ENCODE assay signal across 21 cellular contexts in the genomic region with DNA sequence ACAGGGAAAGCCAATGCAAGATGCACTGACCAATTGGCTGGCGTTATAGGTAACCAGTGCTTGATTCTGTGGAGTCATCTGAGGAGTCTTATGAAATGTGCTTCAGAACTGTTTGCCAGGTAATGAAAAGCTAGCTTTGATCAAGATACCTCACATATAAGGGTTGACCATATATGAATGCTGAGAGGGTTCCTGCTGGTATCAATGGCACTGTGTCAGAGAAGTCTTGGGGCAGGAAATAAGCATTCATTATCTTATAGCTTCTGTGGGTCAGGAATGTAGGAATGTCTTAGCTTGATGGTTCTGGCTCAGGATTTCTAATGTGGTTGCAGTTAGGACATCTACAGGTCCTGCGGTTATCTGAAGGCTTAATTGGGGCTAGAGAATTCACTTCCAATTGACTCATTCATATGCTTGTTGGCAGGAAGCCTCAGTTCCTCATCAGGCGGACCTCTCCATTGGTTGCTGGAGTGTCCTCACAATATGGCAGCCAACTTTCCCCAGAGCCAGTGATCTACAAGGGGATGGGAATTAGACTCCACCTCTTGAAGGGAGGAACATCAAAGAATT. TPM values are rescaled to one million over a fixed set of nuclear protein-coding genes. Genes with fewer than 3 reads are reported as not detected.
"Had no signal": no experiment of that assay in that cellular context is flagged by ENCODE, and none has a peak within 500 bp of the region (broad histone marks: within the 10 kb centered on the region; RNA-seq: fewer than 3 reads in every experiment).

No MANE protein-coding gene starts in this region.

- H3K36me3 ChIP-seq: heart right ventricle, ovary, upper lobe of left lung had no signal

- H3K36me3 Mint-ChIP-seq: activated naive CD8-positive, alpha-beta T cell; brain; immature natural killer cell; stimulated activated memory B cell treated with anti-CD40 and anti-IgM and Interleukin-4, amounts not matched to agents 10 μg/mL and 1 μg/mL and 100 μg/mL, for 72 hours had no signal

- DNase-seq: activated CD4-positive, alpha-beta T cell treated with anti-CD3 and anti-CD28 coated beads for 1 hour; activated CD4-positive, alpha-beta T cell treated with anti-CD3 and anti-CD28 coated beads, Interleukin-2, amount 50 U/mL, for 4 hours; activated T-cell treated with anti-CD3 and anti-CD28 coated beads for 4 hours; amniotic stem cell; central memory CD4-positive, alpha-beta T cell; dorsolateral prefrontal cortex; heart right ventricle; immature natural killer cell; naive thymus-derived CD8-positive, alpha-beta T cell; ovary; psoas muscle; right cardiac atrium; stimulated activated CD4-positive, alpha-beta T cell treated with anti-CD3 and anti-CD28 coated beads, Interleukin-4, amount 100 ng/mL, for 4 hours; testis; upper lobe of left lung had no signal

- H3K27ac ChIP-seq: dorsolateral prefrontal cortex, heart right ventricle, ovary, psoas muscle, testis, upper lobe of left lung, VCaP had no signal

- H3K27me3 ChIP-seq: ovary, testis, upper lobe of left lung had no signal

- H3K9me3 Mint-ChIP-seq: activated T-helper 1 cell treated with anti-CD3 and anti-CD28 coated beads, Interleukin-12 subunit alpha, Interleukin-12 subunit beta, Interleukin-2, Interleukin-4 antibody, amounts not matched to agents 30 ng/mL and 10 ng/mL and 1 ng/mL, durations not matched to agents 14 hours and 24 hours and 36 hours; brain; immature natural killer cell; stimulated activated memory B cell treated with anti-CD40 and anti-IgM and Interleukin-4, amounts not matched to agents 10 μg/mL and 1 μg/mL and 100 μg/mL, for 72 hours; T-helper 1 cell treated with Interleukin-12 subunit alpha and Interleukin-12 subunit beta and Interleukin-4 antibody, amounts not matched to agents 30 μg/mL and 1 μg/mL, for 36 hours had no signal

- ATAC-seq: heart right ventricle; naive thymus-derived CD8-positive, alpha-beta T cell; psoas muscle; right cardiac atrium; stimulated activated memory B cell treated with anti-CD40 and anti-IgM and Interleukin-4, amounts not matched to agents 10 μg/mL and 1 μg/mL and 100 μg/mL, for 72 hours had no signal

- H3K4me3 ChIP-seq: dorsolateral prefrontal cortex, heart right ventricle, ovary, psoas muscle, testis, upper lobe of left lung had no signal

- H3K4me1 ChIP-seq: heart right ventricle, psoas muscle, testis, upper lobe of left lung had no signal

- H3K27ac Mint-ChIP-seq: activated naive CD8-positive, alpha-beta T cell; activated T-helper 1 cell treated with anti-CD3 and anti-CD28 coated beads, Interleukin-12 subunit alpha, Interleukin-12 subunit beta, Interleukin-2, Interleukin-4 antibody, amounts not matched to agents 30 ng/mL and 10 ng/mL and 1 ng/mL, durations not matched to agents 14 hours and 24 hours and 36 hours; brain; immature natural killer cell; naive thymus-derived CD8-positive, alpha-beta T cell; stimulated activated memory B cell treated with anti-CD40 and anti-IgM and Interleukin-4, amounts not matched to agents 10 μg/mL and 1 μg/mL and 100 μg/mL, for 72 hours; T-helper 1 cell treated with Interleukin-12 subunit alpha and Interleukin-12 subunit beta and Interleukin-4 antibody, amounts not matched to agents 30 μg/mL and 1 μg/mL, for 36 hours had no signal

- H3K4me1 Mint-ChIP-seq: brain; immature natural killer cell; naive thymus-derived CD8-positive, alpha-beta T cell; stimulated activated memory B cell treated with anti-CD40 and anti-IgM and Interleukin-4, amounts not matched to agents 10 μg/mL and 1 μg/mL and 100 μg/mL, for 72 hours had no signal

- H3K4me3 Mint-ChIP-seq: activated naive CD8-positive, alpha-beta T cell; activated T-helper 1 cell treated with anti-CD3 and anti-CD28 coated beads, Interleukin-12 subunit alpha, Interleukin-12 subunit beta, Interleukin-2, Interleukin-4 antibody, amounts not matched to agents 30 ng/mL and 10 ng/mL and 1 ng/mL, durations not matched to agents 14 hours and 24 hours and 36 hours; brain; immature natural killer cell; naive thymus-derived CD8-positive, alpha-beta T cell; stimulated activated memory B cell treated with anti-CD40 and anti-IgM and Interleukin-4, amounts not matched to agents 10 μg/mL and 1 μg/mL and 100 μg/mL, for 72 hours; T-helper 1 cell treated with Interleukin-12 subunit alpha and Interleukin-12 subunit beta and Interleukin-4 antibody, amounts not matched to agents 30 μg/mL and 1 μg/mL, for 36 hours had no signal

RNA-seq across cellular contexts. Expression of gene TCF7L1, which starts 22.1 kb away (rescaled TPM):
- total RNA-seq: activated T-helper 1 cell treated with anti-CD3 and anti-CD28 coated beads, Interleukin-12 subunit alpha, Interleukin-12 subunit beta, Interleukin-2, Interleukin-4 antibody, amounts not matched to agents 30 ng/mL and 10 ng/mL and 1 ng/mL, durations not matched to agents 14 hours and 24 hours and 36 hours; naive thymus-derived CD8-positive, alpha-beta T cell had no signal
